30 cellular contexts compared by ENCODE assay signal in the genomic region with DNA sequence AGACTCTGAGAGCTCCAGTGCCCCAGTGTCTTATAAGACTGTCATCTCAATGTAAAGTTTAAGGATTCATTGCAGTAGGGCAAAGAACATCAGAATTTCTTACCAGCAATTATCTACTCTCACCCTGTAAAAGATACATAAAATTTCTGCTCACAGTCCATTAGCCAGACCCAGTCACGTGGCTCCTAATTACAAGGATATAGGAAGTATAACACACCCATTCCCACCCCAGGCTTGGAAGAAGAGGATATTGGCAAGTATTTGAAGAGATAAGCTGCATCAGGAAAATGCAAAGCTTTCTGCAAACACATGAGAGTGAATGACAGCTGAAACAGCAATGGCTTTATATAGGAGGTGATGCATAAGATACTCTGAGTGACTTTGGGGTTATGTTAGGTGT. TPM values are rescaled to one million over a fixed set of nuclear protein-coding genes. Genes with fewer than 3 reads are reported as not detected.
"Had no signal": no experiment of that assay in that cellular context is flagged by ENCODE, and none has a peak within 500 bp of the region (broad histone marks: within the 10 kb centered on the region; RNA-seq: fewer than 3 reads in every experiment).

No MANE protein-coding gene starts in this region.

- H3K4me1 Mint-ChIP-seq: activated CD4-positive, alpha-beta T cell treated with anti-CD3 and anti-CD28 coated beads, Interleukin-2, amount 10 ng/mL, durations not matched to agents 24 days and 14 days; activated CD8-positive, alpha-beta memory T cell treated with anti-CD3 and anti-CD28 coated beads, Interleukin-2, amount 10 ng/mL, durations not matched to agents 7 days and 5 days; activated naive CD8-positive, alpha-beta T cell treated with anti-CD3 and anti-CD28 coated beads, Interleukin-2, amount 50 U/mL, for 24 hours had no signal

- H3K36me3 Mint-ChIP-seq: activated CD8-positive, alpha-beta memory T cell treated with anti-CD3 and anti-CD28 coated beads, Interleukin-2, amount 10 ng/mL, durations not matched to agents 7 days and 5 days; activated naive CD4-positive, alpha-beta T cell treated with anti-CD3 and anti-CD28 coated beads, Interleukin-2, amount 50 U/mL, for 72 hours had no signal

- H3K36me3 ChIP-seq: ascending aorta, Peyer's patch, SJCRH30 had no signal

- ATAC-seq: activated CD8-positive, alpha-beta memory T cell treated with anti-CD3 and anti-CD28 coated beads, Interleukin-2, amount 10 ng/mL, durations not matched to agents 7 days and 5 days; activated naive CD4-positive, alpha-beta T cell treated with anti-CD3 and anti-CD28 coated beads, Interleukin-2, amount 50 U/mL, for 72 hours; activated naive CD8-positive, alpha-beta T cell treated with anti-CD3 and anti-CD28 coated beads, Interleukin-2, amount 50 U/mL, for 24 hours; body of pancreas; SK-N-SH treated with all-trans-retinoic acid at 6 μM for 48 hours had no signal

- H3K9me3 ChIP-seq: ascending aorta, body of pancreas, Peyer's patch, SJCRH30 had no signal

- H3K27ac Mint-ChIP-seq: activated CD4-positive, alpha-beta T cell treated with anti-CD3 and anti-CD28 coated beads, Interleukin-2, amount 10 ng/mL, durations not matched to agents 24 days and 14 days; activated CD8-positive, alpha-beta memory T cell treated with anti-CD3 and anti-CD28 coated beads, Interleukin-2, amount 10 ng/mL, durations not matched to agents 7 days and 5 days; activated naive CD4-positive, alpha-beta T cell treated with anti-CD3 and anti-CD28 coated beads, Interleukin-2, amount 50 U/mL, for 72 hours; activated naive CD8-positive, alpha-beta T cell treated with anti-CD3 and anti-CD28 coated beads, Interleukin-2, amount 50 U/mL, for 24 hours; activated T-cell treated with anti-CD3 and anti-CD28 coated beads, Interleukin-2, amount 50 U/mL, for 24 hours; activated T-helper 1 cell treated with anti-CD3 and anti-CD28 coated beads, Interleukin-12 subunit alpha, Interleukin-12 subunit beta, Interleukin-2, Interleukin-4 antibody, amounts not matched to agents 30 ng/mL and 10 ng/mL and 1 ng/mL, durations not matched to agents 14 hours and 24 hours and 36 hours; T-helper 2 cell treated with Interferon-gamma antibody and Interleukin-4, amounts not matched to agents 5 μg/mL and 100 μg/mL, for 36 hours had no signal

- DNase-seq: activated CD4-positive, alpha-beta T cell treated with anti-CD3 and anti-CD28 coated beads for 1 hour; activated CD4-positive, alpha-beta T cell treated with anti-CD3 and anti-CD28 coated beads, Interleukin-2, amount 10 ng/mL, durations not matched to agents 24 days and 14 days; activated CD4-positive, alpha-beta T cell treated with anti-CD3 and anti-CD28 coated beads, Interleukin-2, amount 50 U/mL, for 48 hours; activated CD8-positive, alpha-beta memory T cell treated with anti-CD3 and anti-CD28 coated beads, Interleukin-2, amount 10 ng/mL, durations not matched to agents 7 days and 5 days; activated effector memory CD4-positive, alpha-beta T cell treated with Interleukin-2 at 50 U/mL for 16 hours; activated naive CD4-positive, alpha-beta T cell; activated naive CD8-positive, alpha-beta T cell treated with anti-CD3 and anti-CD28 coated beads, Interleukin-2, amount 50 U/mL, for 24 hours; activated T-cell treated with anti-CD3 and anti-CD28 coated beads, Interleukin-2, amount 50 U/mL, for 24 hours; amniotic stem cell; body of pancreas; central memory CD4-positive, alpha-beta T cell; MM.1S; NCI-H1105; NCI-H1436; NCI-H2081 treated with DMSO at 0.1 percent for 48 hours; NCI-H2171; NCI-H2227 treated with DMSO at 0.1 percent for 48 hours; NCI-H446 treated with DMSO at 0.1 percent for 48 hours; NCI-H526; Peyer's patch; Right ventricle myocardium superior; SJCRH30; SW 1271 had no signal

- H3K27me3 Mint-ChIP-seq: activated CD4-positive, alpha-beta T cell treated with anti-CD3 and anti-CD28 coated beads, Interleukin-2, amount 10 ng/mL, durations not matched to agents 24 days and 14 days; activated CD8-positive, alpha-beta memory T cell treated with anti-CD3 and anti-CD28 coated beads, Interleukin-2, amount 10 ng/mL, durations not matched to agents 7 days and 5 days; activated naive CD8-positive, alpha-beta T cell treated with anti-CD3 and anti-CD28 coated beads, Interleukin-2, amount 50 U/mL, for 24 hours; activated T-cell treated with anti-CD3 and anti-CD28 coated beads, Interleukin-2, amount 50 U/mL, for 24 hours had no signal

- H3K4me3 Mint-ChIP-seq: activated CD4-positive, alpha-beta T cell treated with anti-CD3 and anti-CD28 coated beads, Interleukin-2, amount 10 ng/mL, durations not matched to agents 24 days and 14 days; activated CD8-positive, alpha-beta memory T cell treated with anti-CD3 and anti-CD28 coated beads, Interleukin-2, amount 10 ng/mL, durations not matched to agents 7 days and 5 days; activated naive CD8-positive, alpha-beta T cell treated with anti-CD3 and anti-CD28 coated beads, Interleukin-2, amount 50 U/mL, for 24 hours; activated T-cell treated with anti-CD3 and anti-CD28 coated beads, Interleukin-2, amount 50 U/mL, for 24 hours; activated T-helper 1 cell treated with anti-CD3 and anti-CD28 coated beads, Interleukin-12 subunit alpha, Interleukin-12 subunit beta, Interleukin-2, Interleukin-4 antibody, amounts not matched to agents 30 ng/mL and 10 ng/mL and 1 ng/mL, durations not matched to agents 14 hours and 24 hours and 36 hours; T-helper 2 cell treated with Interferon-gamma antibody and Interleukin-4, amounts not matched to agents 5 μg/mL and 100 μg/mL, for 36 hours had no signal

- H3K9me3 Mint-ChIP-seq: activated CD4-positive, alpha-beta T cell treated with anti-CD3 and anti-CD28 coated beads, Interleukin-2, amount 10 ng/mL, durations not matched to agents 24 days and 14 days; activated T-helper 1 cell treated with anti-CD3 and anti-CD28 coated beads, Interleukin-12 subunit alpha, Interleukin-12 subunit beta, Interleukin-2, Interleukin-4 antibody, amounts not matched to agents 30 ng/mL and 10 ng/mL and 1 ng/mL, durations not matched to agents 14 hours and 24 hours and 36 hours; T-helper 2 cell treated with Interferon-gamma antibody and Interleukin-4, amounts not matched to agents 5 μg/mL and 100 μg/mL, for 36 hours had no signal

- H3K4me1 ChIP-seq: ascending aorta, body of pancreas, Peyer's patch, SJCRH30 had no signal

- H3K27me3 ChIP-seq: ascending aorta, body of pancreas, Peyer's patch, SJCRH30 had no signal

- H3K27ac ChIP-seq: ascending aorta, body of pancreas, Peyer's patch, RWPE1, SJCRH30 had no signal

- H3K4me3 ChIP-seq: ascending aorta, body of pancreas, Peyer's patch, SJCRH30 had no signal

RNA-seq across cellular contexts. Expression of gene SYT1, which starts 14.3 kb away (rescaled TPM):
- total RNA-seq: activated CD4-positive, alpha-beta T cell treated with anti-CD3 and anti-CD28 coated beads, Interleukin-2, amount 10 ng/mL, durations not matched to agents 24 days and 14 days; activated CD8-positive, alpha-beta memory T cell treated with anti-CD3 and anti-CD28 coated beads, Interleukin-2, amount 10 ng/mL, durations not matched to agents 7 days and 5 days; activated naive CD4-positive, alpha-beta T cell treated with anti-CD3 and anti-CD28 coated beads, Interleukin-2, amount 50 U/mL, for 72 hours; activated T-helper 1 cell treated with anti-CD3 and anti-CD28 coated beads, Interleukin-12 subunit alpha, Interleukin-12 subunit beta, Interleukin-2, Interleukin-4 antibody, amounts not matched to agents 30 ng/mL and 10 ng/mL and 1 ng/mL, durations not matched to agents 14 hours and 24 hours and 36 hours; T-helper 1 cell treated with Interleukin-12 subunit alpha and Interleukin-12 subunit beta and Interleukin-4 antibody, amounts not matched to agents 30 ng/mL and 1 ng/mL, for 36 hours had no signal
